15 cellular contexts compared by ENCODE assay signal in genomic region chr11:125262194-125262824, GRCh38.
A peak's percentile ranks its signal among the peaks of the same experiment; 100 is the strongest.
DNase-seq lines count a peak whose midpoint lies in the region; ATAC-seq, FAIRE-seq and TF ChIP-seq lines count a peak whose summit lies in the region.
"Had no signal": no experiment of that assay in that cellular context is flagged by ENCODE, and none has a peak within 500 bp of the region (broad histone marks: within the 10 kb centered on the region; RNA-seq: fewer than 3 reads in every experiment).

No MANE protein-coding gene starts in this region.

- peaks cover 7% of the 10 kb centered on the region for H3K27me3 Mint-ChIP-seq in endodermal cell (ENCODE audit: insufficient read depth)

- no peak overlapping the region for H2AFZ ChIP-seq in HepG2 (ENCODE audit: low read length)

- H3K9ac ChIP-seq in HepG2 (ENCODE audit: insufficient read depth, low read depth, low read length) (no peak overlapping the region), endodermal cell (ENCODE audit: extremely low read depth, low read length, poor library complexity, severe bottlenecking) (peak overlapping the region; percentile 56)

- WGBS in HepG2 (ENCODE audit: low lambda C conversion rate), result 20% methylated on average over 16 of the region's 20 CpGs
- WGBS in right lobe of liver (ENCODE audit: insufficient coverage, low coverage, low lambda C conversion rate, missing lambda C conversion rate), result 34% methylated on average over 15 of the region's 20 CpGs
- WGBS in endodermal cell (ENCODE audit: insufficient coverage in 1 of 2, insufficient read length in 1 of 2), 2 experiments, result 46 to 62% methylated on average over 8 to 20 of the region's 20 CpGs
- 49 to 51% methylated on average over 20 of the region's 20 CpGs for WGBS in upper lobe of left lung, 2 donors

- CTCF ChIA-PET in HepG2 (lab: Yijun Ruan, JAX; ENCODE audit: low intra/inter-chr PET ratio, low total read pairs), result no interaction called here

- TF ChIP-seq RAD21 in HepG2 (CRISPR knock-in tag; IDR thresholded peaks at IDR 0.05), result no peak

- in situ Hi-C loops in HepG2 (cut with HindIII; ENCODE audit: extremely low pct_ligation_motif_present, low pct_unique_long_range_greater_than_20kb), result no loop called here

- no peaks in the 10 kb centered on the region for H3K9me3 ChIP-seq in HepG2 (ENCODE audit: low read length)
- H3K9me3 ChIP-seq in right lobe of liver, result no peaks in the 10 kb centered on the region
- no peaks in the 10 kb centered on the region for H3K9me3 ChIP-seq in endodermal cell (ENCODE audit: control insufficient read depth, low read length)
- H3K9me3 ChIP-seq in upper lobe of left lung, result no peaks in the 10 kb centered on the region

- no peak overlapping the region for H3K4me3 ChIP-seq in HepG2 (replicated peaks in 1 of 3; ENCODE audit: insufficient read depth in 1 of 3, low read depth in 2 of 3, low read length in 3 of 3)
- H3K4me3 ChIP-seq in right lobe of liver, result no peak overlapping the region
- peak overlapping the region; percentile 12 for H3K4me3 ChIP-seq in endodermal cell (ENCODE audit: low read length)
- no peak overlapping the region for H3K4me3 ChIP-seq in upper lobe of left lung

- H3K27ac Mint-ChIP-seq in endodermal cell, result no peak overlapping the region
- H3K27ac Mint-ChIP-seq: activated CD4-positive, alpha-beta memory T cell treated with anti-CD3 and anti-CD28 coated beads, Interleukin-2, amount 10 ng/mL, durations not matched to agents 7 days and 5 days had no signal

- no peak for FAIRE-seq in HepG2 (lab: Jason Lieb, UNC)
- FAIRE-seq: GM19239 had no signal

- TF ChIP-seq EP300 in HepG2 (IDR thresholded peaks at IDR 0.05; ENCODE audit: low read depth in 2 of 2, low read length in 2 of 2), result no peak
- TF ChIP-seq EP300 in HepG2 (CRISPR knock-in tag; IDR thresholded peaks at IDR 0.05; ENCODE audit: borderline replicate concordance), result no peak
- no peak for TF ChIP-seq EP300 in upper lobe of left lung (IDR thresholded peaks at IDR 0.05)

- H3K4me2 ChIP-seq in HepG2 (ENCODE audit: low read depth, low read length), result peak overlapping the region; percentile 50

- H3K27me3 ChIP-seq in HepG2 (ENCODE audit: control insufficient read depth in 1 of 2, insufficient read depth in 2 of 2, low read length in 2 of 2), result peaks cover 4 to 52% of the 10 kb centered on the region in 2 experiments; a peak in 4 of 5 replicates
- no peaks in the 10 kb centered on the region for H3K27me3 ChIP-seq in right lobe of liver
- H3K27me3 ChIP-seq in endodermal cell (ENCODE audit: control insufficient read depth, insufficient read depth, low read length, poor library complexity, severe bottlenecking), result no peaks in the 10 kb centered on the region
- peaks cover 0 to 7% (median 3%) of the 10 kb centered on the region in 4 donors for H3K27me3 ChIP-seq in upper lobe of left lung

- H3K4me1 ChIP-seq in HepG2 (ENCODE audit: insufficient read depth, low read length) (peaks cover 36% of the 10 kb centered on the region), right lobe of liver (no peaks in the 10 kb centered on the region), endodermal cell (ENCODE audit: control insufficient read depth, insufficient read depth, low read length) (peaks cover 17% of the 10 kb centered on the region), upper lobe of left lung (peaks cover 6 to 23% (median 11%) of the 10 kb centered on the region in 4 donors)

- no peak for TF ChIP-seq POLR2A in HepG2 (IDR thresholded peaks at IDR 0.05; ENCODE audit: insufficient read depth in 1 of 2, low read depth in 2 of 2, low read length in 2 of 2)
- no peak for TF ChIP-seq POLR2A in right lobe of liver (IDR thresholded peaks at IDR 0.05)
- no peak for TF ChIP-seq POLR2A in upper lobe of left lung (IDR thresholded peaks at IDR 0.05)

- ATAC-seq in HepG2, result peak; percentile 20; the same call in 2 of the 3 replicates
- no peak for ATAC-seq in right lobe of liver
- no peak for ATAC-seq in upper lobe of left lung (ENCODE audit: low FRiP score in 2 of 2)
- ATAC-seq in GM18909 (IDR thresholded peaks at IDR 0.05; ENCODE audit: poor library complexity, unreplicated experiment), result no peak

- H3K36me3 ChIP-seq in HepG2 (replicated peaks in 1 of 2; ENCODE audit: control insufficient read depth in 1 of 2, insufficient read depth in 2 of 2, low read length in 2 of 2) (no peaks in the 10 kb centered on the region), right lobe of liver (no peaks in the 10 kb centered on the region), endodermal cell (ENCODE audit: control insufficient read depth, insufficient read depth, low read length) (no peaks in the 10 kb centered on the region), upper lobe of left lung (no peaks in the 10 kb centered on the region)

- peak overlapping the region; percentile 42 for H3K4me3 Mint-ChIP-seq in endodermal cell
- H3K4me3 Mint-ChIP-seq: activated CD4-positive, alpha-beta memory T cell treated with anti-CD3 and anti-CD28 coated beads, Interleukin-2, amount 10 ng/mL, durations not matched to agents 7 days and 5 days had no signal

- no peaks in the 10 kb centered on the region for H3K9me3 Mint-ChIP-seq in endodermal cell
- H3K9me3 Mint-ChIP-seq: activated CD4-positive, alpha-beta memory T cell treated with anti-CD3 and anti-CD28 coated beads, Interleukin-2, amount 10 ng/mL, durations not matched to agents 7 days and 5 days had no signal

- H3K79me2 ChIP-seq in HepG2 (ENCODE audit: insufficient read depth, low read length), result no peaks in the 10 kb centered on the region

- intact Hi-C loops in HepG2 (cut with micrococcal nuclease; ENCODE audit: unreplicated experiment) (no loop called here), right lobe of liver (cut with DNase I) (no loop called here)

- POLR2A ChIA-PET in HepG2 (lab: Yijun Ruan, JAX), result no interaction called here

- H3K27ac ChIP-seq in HepG2 (ENCODE audit: extremely low read length, insufficient read depth, low read length), result no peak overlapping the region
- no peak overlapping the region for H3K27ac ChIP-seq in right lobe of liver
- peak overlapping the region; percentile 92 for H3K27ac ChIP-seq in endodermal cell (ENCODE audit: low read depth, low read length)
- H3K27ac ChIP-seq in upper lobe of left lung, result peak overlapping the region; percentile 53 to 67 (median 60)

- TF ChIP-seq CTCF in HepG2 (CRISPR knock-in tag; IDR thresholded peaks at IDR 0.05) (no peak), right lobe of liver (IDR thresholded peaks at IDR 0.05) (no peak), endodermal cell (conservative IDR thresholded peaks at IDR 0.05) (no peak), upper lobe of left lung (IDR thresholded peaks at IDR 0.05) (no peak)

- DNase-seq in HepG2 (ENCODE audit: low spot score) (peak; percentile 28), right lobe of liver (no peak), endodermal cell (no peak), myocyte (ENCODE audit: low read depth) (peak; percentile 72), upper lobe of left lung (no peak), T-helper 1 cell (no peak), NCI-H1436 (lab: John Stamatoyannopoulos, UW) (no peak)
- DNase-seq: activated CD4-positive, alpha-beta memory T cell treated with anti-CD3 and anti-CD28 coated beads, Interleukin-2, amount 10 ng/mL, durations not matched to agents 7 days and 5 days; activated gamma-delta T cell treated with Interleukin-2 at 50 U/mL for 16 hours; DMS 273 treated with DMSO at 0.1 percent for 48 hours; NCI-H510A treated with DMSO at 0.1 percent for 48 hours; SHP77 treated with DMSO at 0.1 percent for 48 hours; stimulated activated CD4-positive, alpha-beta T cell treated with anti-CD3 and anti-CD28 coated beads, Interleukin-12 subunit alpha, Interleukin-12 subunit beta, amount 100 ng/mL, for 4 hours had no signal

- H4K20me1 ChIP-seq in HepG2 (ENCODE audit: insufficient read depth, low read length), result no peaks in the 10 kb centered on the region

- H3K4me1 Mint-ChIP-seq in endodermal cell, result peaks cover 53% of the 10 kb centered on the region
- H3K4me1 Mint-ChIP-seq: activated CD4-positive, alpha-beta memory T cell treated with anti-CD3 and anti-CD28 coated beads, Interleukin-2, amount 10 ng/mL, durations not matched to agents 7 days and 5 days had no signal

- no TSS peak for BruUV-seq in HepG2 (replicated peaks; lab: Mats Ljungman, UMichigan)

- H3K36me3 Mint-ChIP-seq in endodermal cell (ENCODE audit: low read depth), result no peaks in the 10 kb centered on the region

TF ChIP-seq in HepG2, 621 proteins besides CTCF, POLR2A, EP300 and RAD21:
- TF ChIP-seq, protein P1, sequence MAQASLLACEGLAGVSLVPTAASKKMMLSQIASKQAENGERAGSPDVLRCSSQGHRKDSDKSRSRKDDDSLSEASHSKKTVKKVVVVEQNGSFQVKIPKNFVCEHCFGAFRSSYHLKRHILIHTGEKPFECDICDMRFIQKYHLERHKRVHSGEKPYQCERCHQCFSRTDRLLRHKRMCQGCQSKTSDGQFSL (CRISPR knock-in tag; IDR thresholded peaks at IDR 0.05), result peak; percentile 63; the same call in 1 of the 2 replicates
- TF ChIP-seq ZNF607 (CRISPR knock-in tag; IDR thresholded peaks at IDR 0.05; ENCODE audit: borderline replicate concordance) (no peak), ZFP91 (CRISPR knock-in tag; IDR thresholded peaks at IDR 0.05; ENCODE audit: borderline replicate concordance) (no peak), U2AF2 (IDR thresholded peaks at IDR 0.05; ENCODE audit: low read depth, low read length) (no peak), ZNF263 (CRISPR knock-in tag; IDR thresholded peaks at IDR 0.05) (peak; percentile 63), XRCC5 (optimal IDR thresholded peaks at IDR 0.05; ENCODE audit: low read length) (peak; percentile 17), MTA1 (CRISPR knock-in tag; IDR thresholded peaks at IDR 0.05; ENCODE audit: borderline replicate concordance) (0 out of 2 replicates have a peak, but pooled peaks have one; percentile 36), ARNTL (CRISPR knock-in tag; IDR thresholded peaks at IDR 0.05) (no peak)
TF ChIP-seq in HepG2: peak in this region for 4.

Comparison
In these comparisons a context has a peak if more than half of its experiments do, and no peak if none do; other contexts are left out.
1. DNase-seq: peak in HepG2 (single experiment) and myocyte (single experiment); none in right lobe of liver (0 of 3), endodermal cell (single experiment), upper lobe of left lung (0 of 2), T-helper 1 cell (0 of 5) and NCI-H1436 (single experiment).
2. H3K27ac ChIP-seq: peak in endodermal cell (single experiment) and upper lobe of left lung (4 of 4); none in HepG2 (single experiment) and right lobe of liver (0 of 3).